ENCODE assay signal across 17 cellular contexts in the genomic region with DNA sequence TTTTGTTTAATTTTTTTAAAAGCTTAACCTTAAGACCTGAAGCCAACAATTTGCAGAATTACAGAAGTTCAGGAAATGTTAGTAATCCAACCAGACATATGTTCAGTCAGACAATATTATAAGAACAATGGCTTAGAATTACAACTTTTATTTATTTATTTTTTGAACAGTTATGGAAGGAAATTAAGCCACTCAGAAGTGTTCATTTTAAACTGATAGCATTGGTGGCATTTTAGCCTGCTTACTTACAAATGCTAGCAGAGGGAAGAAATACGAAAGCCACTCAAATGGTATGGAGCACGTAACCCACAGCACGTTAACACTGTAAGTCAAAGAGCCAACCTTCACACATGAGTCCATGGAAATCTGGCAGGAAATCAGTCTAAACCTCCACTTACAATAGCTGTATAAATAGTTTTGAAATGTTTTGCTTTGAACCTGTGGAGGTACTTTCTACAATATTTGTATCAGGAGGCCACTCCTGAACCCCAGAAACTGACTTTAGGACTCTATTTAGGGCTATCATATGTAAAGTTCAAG.
A peak's percentile ranks its signal among the peaks of the same experiment; 100 is the strongest.
DNase-seq lines count a peak whose midpoint lies in the region; ATAC-seq, FAIRE-seq and TF ChIP-seq lines count a peak whose summit lies in the region.
"Had no signal": no experiment of that assay in that cellular context is flagged by ENCODE, and none has a peak within 500 bp of the region (broad histone marks: within the 10 kb centered on the region; RNA-seq: fewer than 3 reads in every experiment).

No MANE protein-coding gene starts in this region.

- H3K27ac ChIP-seq in Karpas-422 (ENCODE audit: low read length) (peak overlapping the region; percentile 94), GM12878 (ENCODE audit: control insufficient read depth, insufficient read depth) (peak overlapping the region; percentile 97), endothelial cell of umbilical vein (ENCODE audit: insufficient read depth, low read depth, low read length) (peak overlapping the region; percentile 75)

- no peaks in the 10 kb centered on the region for H3K27me3 Mint-ChIP-seq in stimulated activated memory B cell treated with anti-CD40 and anti-IgM and Interleukin-4, amounts not matched to agents 10 μg/mL and 1 μg/mL and 100 μg/mL, for 72 hours
- H3K27me3 Mint-ChIP-seq: B cell; CD4-positive, alpha-beta T cell had no signal

- peaks cover 7% of the 10 kb centered on the region for H3K36me3 Mint-ChIP-seq in stimulated activated memory B cell treated with anti-CD40 and anti-IgM and Interleukin-4, amounts not matched to agents 10 μg/mL and 1 μg/mL and 100 μg/mL, for 72 hours

- no peak for TF ChIP-seq CTCF in GM12878 (IDR thresholded peaks at IDR 0.05 in 2 of 3, conservative IDR thresholded peaks at IDR 0.05 in 1 of 3; ENCODE audit: control insufficient read depth in 2 of 3, extremely low read depth in 1 of 3, insufficient read depth in 1 of 3, low read depth in 3 of 3, low read length in 3 of 3)
- no peak for TF ChIP-seq CTCF in endothelial cell of umbilical vein (IDR thresholded peaks at IDR 0.05; ENCODE audit: extremely low read depth in 1 of 2, insufficient read depth in 1 of 2, low read depth in 1 of 2, low read length in 2 of 2)

- CTCF ChIA-PET in GM12878 (lab: Yijun Ruan, JAX): interaction anchor here (0.9 to 4.4 kb wide), 12 partner anchors 12 to 155 kb away, joined by 3 to 23 read pairs (median 4); partner anchors contain the start of gene ITPR2
- CTCF ChIA-PET in endothelial cell of umbilical vein (lab: Charles Lee): interaction anchor here (0.9 to 3.4 kb wide), 12 partner anchors 9 to 154 kb away, joined by 3 to 18 read pairs (median 4); partner anchors contain the start of gene ITPR2

- H3K4me3 Mint-ChIP-seq in stimulated activated memory B cell treated with anti-CD40 and anti-IgM and Interleukin-4, amounts not matched to agents 10 μg/mL and 1 μg/mL and 100 μg/mL, for 72 hours: no peak overlapping the region
- H3K4me3 Mint-ChIP-seq: CD4-positive, alpha-beta T cell had no signal

- in situ Hi-C loops in GM12878 (cut with MboI): no loop called here

- H3K9me3 Mint-ChIP-seq in stimulated activated memory B cell treated with anti-CD40 and anti-IgM and Interleukin-4, amounts not matched to agents 10 μg/mL and 1 μg/mL and 100 μg/mL, for 72 hours: no peaks in the 10 kb centered on the region
- H3K9me3 Mint-ChIP-seq: CD4-positive, alpha-beta T cell had no signal

- peaks cover 91% of the 10 kb centered on the region for H3K79me2 ChIP-seq in Karpas-422 (ENCODE audit: low read length)
- H3K79me2 ChIP-seq in GM12878 (ENCODE audit: control insufficient read depth, insufficient read depth, low read length): peaks cover 60% of the 10 kb centered on the region
- H3K79me2 ChIP-seq in endothelial cell of umbilical vein (ENCODE audit: control insufficient read depth, insufficient read depth, low read length): peaks cover 24% of the 10 kb centered on the region

- peaks cover 61% of the 10 kb centered on the region for H3K4me1 Mint-ChIP-seq in stimulated activated memory B cell treated with anti-CD40 and anti-IgM and Interleukin-4, amounts not matched to agents 10 μg/mL and 1 μg/mL and 100 μg/mL, for 72 hours

- no peak overlapping the region for H3K9ac ChIP-seq in Karpas-422 (ENCODE audit: low read length)
- no peak overlapping the region for H3K9ac ChIP-seq in GM12878 (ENCODE audit: control insufficient read depth, insufficient read depth, low read length)
- H3K9ac ChIP-seq in endothelial cell of umbilical vein (replicated peaks; ENCODE audit: extremely low read depth, insufficient read depth, low read length): peak overlapping the region; percentile 52

- FAIRE-seq in GM12878 (lab: Jason Lieb, UNC): no peak
- peak; percentile 81 for FAIRE-seq in endothelial cell of umbilical vein (lab: Jason Lieb, UNC)
- FAIRE-seq: A204.1, G401.6, HTR-8/SVneo had no signal

- H3K4me1 ChIP-seq in Karpas-422 (ENCODE audit: low read length) (peaks cover 99% of the 10 kb centered on the region), GM12878 (ENCODE audit: control insufficient read depth, insufficient read depth, low read length) (peaks cover 65% of the 10 kb centered on the region), endothelial cell of umbilical vein (ENCODE audit: control insufficient read depth, extremely low read depth, insufficient read depth, low read length) (peaks cover 39% of the 10 kb centered on the region)

- TF ChIP-seq EP300 in GM12878 (IDR thresholded peaks at IDR 0.05; ENCODE audit: borderline replicate concordance in 1 of 2, control insufficient read depth in 1 of 2, low read depth in 2 of 2, low read length in 2 of 2): no peak

- TF ChIP-seq RAD21 in GM12878 (IDR thresholded peaks at IDR 0.05; ENCODE audit: insufficient read depth, low read depth, low read length): no peak

- ATAC-seq in GM12878 (no peak), HG02973 (IDR thresholded peaks at IDR 0.05; ENCODE audit: unreplicated experiment) (no peak)
- ATAC-seq in stimulated activated memory B cell treated with anti-CD40 and anti-IgM and Interleukin-4, amounts not matched to agents 10 μg/mL and 1 μg/mL and 100 μg/mL, for 72 hours: no peak

- H4K20me1 ChIP-seq in Karpas-422 (ENCODE audit: insufficient read depth, low read depth, low read length) (no peaks in the 10 kb centered on the region), GM12878 (ENCODE audit: control insufficient read depth, insufficient read depth) (no peaks in the 10 kb centered on the region), endothelial cell of umbilical vein (replicated peaks; ENCODE audit: control insufficient read depth, extremely low read depth, insufficient read depth, low read length) (no peaks in the 10 kb centered on the region)

- DNase-seq in Karpas-422: no peak
- no peak for DNase-seq in GM12878 (ENCODE audit: low read depth, low spot score)
- DNase-seq in endothelial cell of umbilical vein (ENCODE audit: low read depth, low spot score): peak; percentile 94
- DNase-seq in SHP77 (lab: John Stamatoyannopoulos, UW): no peak
- no peak for DNase-seq in COLO668 (lab: John Stamatoyannopoulos, UW; ENCODE audit: unreplicated experiment)
- DNase-seq: C1 segment of cervical spinal cord; CD4-positive, alpha-beta T cell; DMS79; EL; GOT3 had no signal

- H3K4me2 ChIP-seq in Karpas-422 (ENCODE audit: low read depth, low read length, poor library complexity, severe bottlenecking) (peak overlapping the region; percentile 73), GM12878 (ENCODE audit: control insufficient read depth, insufficient read depth) (0 out of 2 replicates have a peak overlapping the region, but pooled peaks have one; percentile 7), endothelial cell of umbilical vein (ENCODE audit: insufficient read depth, low read length) (peak overlapping the region; percentile 85)

- H2AFZ ChIP-seq in Karpas-422 (ENCODE audit: low read length) (no peak overlapping the region), GM12878 (ENCODE audit: control insufficient read depth, low read depth, low read length) (no peak overlapping the region), endothelial cell of umbilical vein (ENCODE audit: low read depth, low read length) (peak overlapping the region; percentile 45)

- RAD21 ChIA-PET in GM12878 (lab: Charles Lee; ENCODE audit: unreplicated experiment): interaction anchor here (0.9 to 5.0 kb wide), 14 partner anchors 10 to 568 kb away, joined by 3 to 46 read pairs (median 6); partner anchors contain the start of gene ITPR2

- WGBS in GM12878 (ENCODE audit: insufficient coverage, insufficient replicate concordance, low lambda C conversion rate, missing lambda C conversion rate): 100% methylated on average over 3 of the region's 3 CpGs

- H3K27me3 ChIP-seq in Karpas-422 (ENCODE audit: low read length) (no peaks in the 10 kb centered on the region), GM12878 (replicated peaks in 1 of 2; ENCODE audit: control insufficient read depth in 2 of 2, insufficient read depth in 2 of 2, low read length in 1 of 2) (no peaks in the 10 kb centered on the region), endothelial cell of umbilical vein (ENCODE audit: control insufficient read depth in 2 of 2, insufficient read depth in 2 of 2, low read length in 2 of 2) (no peaks in the 10 kb centered on the region)

- H3K9me1 ChIP-seq in endothelial cell of umbilical vein (replicated peaks; ENCODE audit: control insufficient read depth, extremely low read depth, insufficient read depth, low read length): no peaks in the 10 kb centered on the region

- SMC1A ChIA-PET in GM12878 (lab: Charles Lee; ENCODE audit: uncharacterized antibody, unreplicated experiment): interaction anchor here (0.9 to 5.4 kb wide), 18 partner anchors 9 to 280 kb away, joined by 3 to 96 read pairs (median 8); partner anchors contain the start of gene ITPR2

- no peak overlapping the region for H3K4me3 ChIP-seq in Karpas-422 (ENCODE audit: low read length)
- H3K4me3 ChIP-seq in GM12878: no peak overlapping the region
- H3K4me3 ChIP-seq in endothelial cell of umbilical vein (replicated peaks in 1 of 3; ENCODE audit: insufficient read depth in 1 of 3, low read depth in 1 of 3, low read length in 3 of 3): peak overlapping the region in 1 of 3 experiments; percentile 21
- H3K4me3 ChIP-seq: HAP-1 had no signal

- dilution Hi-C loops in endothelial cell of umbilical vein (cut with MboI; ENCODE audit: extremely low pct_ligation_motif_present, low sequenced_read_pairs): no loop called here

- BruUV-seq in GM12878 (replicated peaks; lab: Mats Ljungman, UMichigan) (no TSS peak), endothelial cell of umbilical vein (replicated peaks; lab: Mats Ljungman, UMichigan) (no TSS peak)

- peak overlapping the region; percentile 61 for H3K27ac Mint-ChIP-seq in stimulated activated memory B cell treated with anti-CD40 and anti-IgM and Interleukin-4, amounts not matched to agents 10 μg/mL and 1 μg/mL and 100 μg/mL, for 72 hours
- H3K27ac Mint-ChIP-seq: CD4-positive, alpha-beta T cell had no signal

- H3K36me3 ChIP-seq in Karpas-422 (ENCODE audit: insufficient read depth, low read length) (no peaks in the 10 kb centered on the region), GM12878 (ENCODE audit: control insufficient read depth in 2 of 2, insufficient read depth in 2 of 2, low read length in 1 of 2) (no peaks in the 10 kb centered on the region; a peak in 1 of 4 replicates), endothelial cell of umbilical vein (ENCODE audit: control insufficient read depth in 2 of 2, extremely low read depth in 1 of 2, insufficient read depth in 2 of 2, low read length in 2 of 2) (no peaks in the 10 kb centered on the region)
- H3K36me3 ChIP-seq: HAP-1 had no signal

- POLR2A ChIA-PET in GM12878 (lab: Charles Lee): interaction anchor here (0.7 to 4.0 kb wide), 12 partner anchors 11 to 155 kb away, joined by 3 to 17 read pairs (median 5); no protein-coding TSS in a partner anchor
- POLR2A ChIA-PET in endothelial cell of umbilical vein (lab: Charles Lee): interaction anchor here (0.7 to 1.1 kb wide), 2 partner anchors 56 to 91 kb away, joined by 3 to 7 read pairs; no protein-coding TSS in a partner anchor

- no peaks in the 10 kb centered on the region for H3K9me2 ChIP-seq in Karpas-422 (replicated peaks; ENCODE audit: insufficient read depth, low read length)

- intact Hi-C loops in GM12878 (cut with micrococcal nuclease; ENCODE audit: unreplicated experiment): loop anchor here (5.0 kb wide), 1 partner anchor 282 kb away; the partner anchor contains the start of gene TM7SF3
- intact Hi-C loops in endothelial cell of umbilical vein (cut with micrococcal nuclease): loop anchor here (2.0 kb wide), 1 partner anchor 16 kb away; no protein-coding TSS in a partner anchor

- no peak for TF ChIP-seq POLR2A in GM12878 (IDR thresholded peaks at IDR 0.05; ENCODE audit: low read depth, low read length)
- no peak for TF ChIP-seq POLR2A in endothelial cell of umbilical vein (IDR thresholded peaks at IDR 0.05; ENCODE audit: low read depth, low read length)

- no peaks in the 10 kb centered on the region for H3K9me3 ChIP-seq in Karpas-422 (ENCODE audit: low read length)
- peaks cover 9% of the 10 kb centered on the region; the same call in 2 of the 3 replicates for H3K9me3 ChIP-seq in GM12878 (replicated peaks; ENCODE audit: control insufficient read depth, insufficient read depth, low read length)
- no peaks in the 10 kb centered on the region for H3K9me3 ChIP-seq in endothelial cell of umbilical vein (replicated peaks; ENCODE audit: control insufficient read depth, insufficient read depth, low read length)
- H3K9me3 ChIP-seq: HAP-1 had no signal

Comparison
In these comparisons a context has a peak if more than half of its experiments do, and no peak if none do; other contexts are left out.
1. H3K4me2 ChIP-seq: peak in every context shown above with its lines; median percentile 85 in endothelial cell of umbilical vein; 73 in Karpas-422; 7 in GM12878.